19 cellular contexts compared by ENCODE assay signal in genomic region chr9:123358181-123358894, GRCh38. TPM values are rescaled to one million over a fixed set of nuclear protein-coding genes. Genes with fewer than 3 reads are reported as not detected.
DNase-seq lines count a peak whose midpoint lies in the region; ATAC-seq and TF ChIP-seq lines count a peak whose summit lies in the region.
"Had no signal": no experiment of that assay in that cellular context is flagged by ENCODE, and none has a peak within 500 bp of the region (broad histone marks: within the 10 kb centered on the region; RNA-seq: fewer than 3 reads in every experiment).

No MANE protein-coding gene starts in this region.

- H3K4me1 ChIP-seq in BLaER1 (peaks cover 56% of the 10 kb centered on the region), endodermal cell (ENCODE audit: control insufficient read depth, insufficient read depth, low read length) (peaks cover 33% of the 10 kb centered on the region)

- no peak for TF ChIP-seq CTCF in endodermal cell (conservative IDR thresholded peaks at IDR 0.05)
- no peak for TF ChIP-seq CTCF in neural crest cell (conservative IDR thresholded peaks at IDR 0.05)

- H3K27me3 Mint-ChIP-seq in endodermal cell (ENCODE audit: insufficient read depth) = peaks cover 17% of the 10 kb centered on the region
- H3K27me3 Mint-ChIP-seq in neural crest cell (ENCODE audit: low read depth) = peaks cover 4% of the 10 kb centered on the region
- H3K27me3 Mint-ChIP-seq in stimulated activated naive CD8-positive, alpha-beta T cell treated with anti-CD3 and anti-CD28 coated beads, Interleukin-15, amount 100 ng/mL, for 72 hours = no peaks in the 10 kb centered on the region
- H3K27me3 Mint-ChIP-seq: stimulated activated naive CD8-positive, alpha-beta T cell treated with anti-CD3 and anti-CD28 coated beads, Interleukin-15, Interleukin-2, amounts not matched to agents 100 ng/mL and 50 ng/mL, for 24 hours had no signal

- H3K4me1 Mint-ChIP-seq in endodermal cell (peaks cover 45% of the 10 kb centered on the region), neural crest cell (peaks cover 66% of the 10 kb centered on the region)
- H3K4me1 Mint-ChIP-seq in stimulated activated naive CD8-positive, alpha-beta T cell treated with anti-CD3 and anti-CD28 coated beads, Interleukin-15, amount 100 ng/mL, for 72 hours = peaks cover 33% of the 10 kb centered on the region

- H3K4me3 Mint-ChIP-seq in endodermal cell = no peak overlapping the region
- H3K4me3 Mint-ChIP-seq in neural crest cell = peak overlapping the region; percentile 93
- H3K4me3 Mint-ChIP-seq in stimulated activated naive CD8-positive, alpha-beta T cell treated with anti-CD3 and anti-CD28 coated beads, Interleukin-15, amount 100 ng/mL, for 72 hours = no peak overlapping the region
- H3K4me3 Mint-ChIP-seq: activated CD4-positive, alpha-beta memory T cell treated with anti-CD3 and anti-CD28 coated beads for 36 hours; activated T-helper 1 cell treated with anti-CD3 and anti-CD28 coated beads, Interleukin-12 subunit alpha, Interleukin-12 subunit beta, Interleukin-2, Interleukin-4 antibody, amounts not matched to agents 30 ng/mL and 10 ng/mL and 1 ng/mL, durations not matched to agents 14 hours and 24 hours and 36 hours; stimulated activated naive CD8-positive, alpha-beta T cell treated with anti-CD3 and anti-CD28 coated beads, Interleukin-15, Interleukin-2, amounts not matched to agents 100 ng/mL and 50 ng/mL, for 24 hours had no signal

- H3K27me3 ChIP-seq in BLaER1 (no peaks in the 10 kb centered on the region), H7 (ENCODE audit: control insufficient read depth, insufficient read depth, low read length) (peaks cover 2% of the 10 kb centered on the region; the same call in 1 of the 2 replicates), endodermal cell (ENCODE audit: control insufficient read depth, insufficient read depth, low read length, poor library complexity, severe bottlenecking) (peaks cover 3% of the 10 kb centered on the region)
- H3K27me3 ChIP-seq: ovary had no signal

- ATAC-seq in stimulated activated naive CD8-positive, alpha-beta T cell treated with anti-CD3 and anti-CD28 coated beads, Interleukin-15, amount 100 ng/mL, for 72 hours = no peak

- 30 to 60% methylated on average over 2 to 10 of the region's 10 CpGs for WGBS in endodermal cell (ENCODE audit: insufficient coverage in 1 of 2, insufficient read length in 1 of 2), 2 experiments

- peak; percentile 87 for DNase-seq in H7
- DNase-seq in endodermal cell = peak; percentile 58
- DNase-seq in neural crest cell (ENCODE audit: low read depth, low spot score) = peak; percentile 73
- DNase-seq in stimulated activated naive CD8-positive, alpha-beta T cell treated with anti-CD3 and anti-CD28 coated beads, Interleukin-15, amount 100 ng/mL, for 72 hours = no peak
- DNase-seq in SKM-1 (lab: John Stamatoyannopoulos, UW; ENCODE audit: unreplicated experiment) = no peak
- no peak for DNase-seq in effector CD4-positive, alpha-beta T cell
- no peak for DNase-seq in stimulated activated CD8-positive, alpha-beta memory T cell treated with anti-CD3 and anti-CD28 coated beads, Interleukin-4, amount 100 ng/mL, for 48 hours
- DNase-seq: activated CD4-positive, alpha-beta memory T cell treated with anti-CD3 and anti-CD28 coated beads for 36 hours; dermis blood vessel endothelial cell; DMS153; mammary epithelial cell; NCI-H2081; SHP77 treated with DMSO at 0.1 percent for 48 hours; spleen had no signal

- H3K9me3 Mint-ChIP-seq in endodermal cell (no peaks in the 10 kb centered on the region), neural crest cell (no peaks in the 10 kb centered on the region)
- no peaks in the 10 kb centered on the region for H3K9me3 Mint-ChIP-seq in stimulated activated naive CD8-positive, alpha-beta T cell treated with anti-CD3 and anti-CD28 coated beads, Interleukin-15, amount 100 ng/mL, for 72 hours
- H3K9me3 Mint-ChIP-seq: activated CD4-positive, alpha-beta memory T cell treated with anti-CD3 and anti-CD28 coated beads for 36 hours; activated T-helper 1 cell treated with anti-CD3 and anti-CD28 coated beads, Interleukin-12 subunit alpha, Interleukin-12 subunit beta, Interleukin-2, Interleukin-4 antibody, amounts not matched to agents 30 ng/mL and 10 ng/mL and 1 ng/mL, durations not matched to agents 14 hours and 24 hours and 36 hours; stimulated activated naive CD8-positive, alpha-beta T cell treated with anti-CD3 and anti-CD28 coated beads, Interleukin-15, Interleukin-2, amounts not matched to agents 100 ng/mL and 50 ng/mL, for 24 hours had no signal

- no peak overlapping the region for H3K4me3 ChIP-seq in BLaER1
- no peak overlapping the region for H3K4me3 ChIP-seq in H7 (ENCODE audit: insufficient read depth, low read depth, low read length)
- H3K4me3 ChIP-seq in endodermal cell (ENCODE audit: low read length) = no peak overlapping the region
- H3K4me3 ChIP-seq: ovary, spleen had no signal

- H3K4me2 ChIP-seq in BLaER1 = peak overlapping the region; percentile 56

- H3K27ac Mint-ChIP-seq in endodermal cell = peak overlapping the region; percentile 30
- H3K27ac Mint-ChIP-seq in neural crest cell (ENCODE audit: unreplicated experiment) = peak overlapping the region; percentile 97
- peak overlapping the region in 1 of 2 donors; percentile 81 for H3K27ac Mint-ChIP-seq in stimulated activated naive CD8-positive, alpha-beta T cell treated with anti-CD3 and anti-CD28 coated beads, Interleukin-15, amount 100 ng/mL, for 72 hours
- H3K27ac Mint-ChIP-seq: activated CD4-positive, alpha-beta memory T cell treated with anti-CD3 and anti-CD28 coated beads for 36 hours; activated T-helper 1 cell treated with anti-CD3 and anti-CD28 coated beads, Interleukin-12 subunit alpha, Interleukin-12 subunit beta, Interleukin-2, Interleukin-4 antibody, amounts not matched to agents 30 ng/mL and 10 ng/mL and 1 ng/mL, durations not matched to agents 14 hours and 24 hours and 36 hours; stimulated activated naive CD8-positive, alpha-beta T cell treated with anti-CD3 and anti-CD28 coated beads, Interleukin-15, Interleukin-2, amounts not matched to agents 100 ng/mL and 50 ng/mL, for 24 hours had no signal

- H3K36me3 Mint-ChIP-seq in endodermal cell (ENCODE audit: low read depth) (no peaks in the 10 kb centered on the region), neural crest cell (ENCODE audit: low read depth) (no peaks in the 10 kb centered on the region)
- H3K36me3 Mint-ChIP-seq: activated CD4-positive, alpha-beta memory T cell treated with anti-CD3 and anti-CD28 coated beads for 36 hours had no signal

- H3K9ac ChIP-seq in BLaER1 = peak overlapping the region; percentile 30; the same call in 1 of the 2 replicates
- H3K9ac ChIP-seq in endodermal cell (ENCODE audit: extremely low read depth, low read length, poor library complexity, severe bottlenecking) = no peak overlapping the region

- H4K20me1 ChIP-seq in BLaER1 = no peaks in the 10 kb centered on the region

- H3K36me3 ChIP-seq in BLaER1 (no peaks in the 10 kb centered on the region), H7 (replicated peaks; ENCODE audit: control insufficient read depth, insufficient read depth, low read length) (no peaks in the 10 kb centered on the region), endodermal cell (ENCODE audit: control insufficient read depth, insufficient read depth, low read length) (no peaks in the 10 kb centered on the region)
- H3K36me3 ChIP-seq: ovary, spleen had no signal

- no peaks in the 10 kb centered on the region for H3K9me3 ChIP-seq in BLaER1
- H3K9me3 ChIP-seq in endodermal cell (ENCODE audit: control insufficient read depth, low read length) = no peaks in the 10 kb centered on the region
- H3K9me3 ChIP-seq: ovary, spleen had no signal

- no peak overlapping the region for H3K27ac ChIP-seq in BLaER1
- peak overlapping the region; percentile 97 for H3K27ac ChIP-seq in endodermal cell (ENCODE audit: low read depth, low read length)
- H3K27ac ChIP-seq: ovary, spleen had no signal

RNA-seq across cellular contexts. Expression of gene CRB2, which starts 2.3 kb away (rescaled TPM):
- 1.6 and 1.7 TPM in 2 replicates for total RNA-seq in H7 (2014; rRNA removed; shearing (Covaris generic))
- total RNA-seq in endodermal cell = 1 to 10 TPM in 1 of 2 donors, under 1 TPM in 1; 0.75 to 2.0 TPM
- polyA plus RNA-seq in endodermal cell (2013, experiment 1 of 2) = 92.5 TPM
- polyA plus RNA-seq in endodermal cell (2013, experiment 2 of 2) = 79.0 TPM
- total RNA-seq in neural crest cell = 73.4 and 80.5 TPM in 2 replicates
- total RNA-seq: activated CD4-positive, alpha-beta memory T cell treated with anti-CD3 and anti-CD28 coated beads for 36 hours; activated T-helper 1 cell treated with anti-CD3 and anti-CD28 coated beads, Interleukin-12 subunit alpha, Interleukin-12 subunit beta, Interleukin-2, Interleukin-4 antibody, amounts not matched to agents 30 ng/mL and 10 ng/mL and 1 ng/mL, durations not matched to agents 14 hours and 24 hours and 36 hours; dermis blood vessel endothelial cell; MCF 10A had no signal
- polyA plus RNA-seq: mammary epithelial cell had no signal

Comparison
In these comparisons a context has a peak if more than half of its experiments do, and no peak if none do; other contexts are left out.
1. DNase-seq: peak in H7 (single experiment), endodermal cell (single experiment) and neural crest cell (single experiment); none in stimulated activated naive CD8-positive, alpha-beta T cell treated with anti-CD3 and anti-CD28 coated beads, Interleukin-15, amount 100 ng/mL, for 72 hours (0 of 2), SKM-1 (single experiment), effector CD4-positive, alpha-beta T cell (single experiment) and stimulated activated CD8-positive, alpha-beta memory T cell treated with anti-CD3 and anti-CD28 coated beads, Interleukin-4, amount 100 ng/mL, for 48 hours (single experiment).
2. RNA of gene CRB2, which starts 2.3 kb away (total RNA-seq): 73.4 to 80.5 TPM in neural crest cell; 0.75 to 2.0 TPM in endodermal cell and 1.6 to 1.7 TPM in H7; every median in the first group is over 10 times any median in the second.